Comparison of ENCODE assay signal across 31 cellular contexts in genomic region chr1:6316240-6317100, GRCh38. TPM values are rescaled to one million over a fixed set of nuclear protein-coding genes. Genes with fewer than 3 reads are reported as not detected.
A peak's percentile ranks its signal among the peaks of the same experiment; 100 is the strongest.
DNase-seq lines count a peak whose midpoint lies in the region; ATAC-seq and TF ChIP-seq lines count a peak whose summit lies in the region.
"Had no signal": no experiment of that assay in that cellular context is flagged by ENCODE, and none has a peak within 500 bp of the region (broad histone marks: within the 10 kb centered on the region; RNA-seq: fewer than 3 reads in every experiment).

No MANE protein-coding gene starts in this region.

- H3K79me1 ChIP-seq in mesenchymal stem cell (replicated peaks; ENCODE audit: low read length, poor library complexity, severe bottlenecking): peaks cover 7% of the 10 kb centered on the region

- CTCF ChIA-PET in activated CD4-positive, alpha-beta T cell treated with anti-CD3 and anti-CD28 coated beads, Interleukin-2, amount 10 ng/mL, durations not matched to agents 7 days and 5 days (lab: Charles Lee): interaction anchor here (1.9 kb wide), 1 partner anchor 23 kb away, joined by 5 read pairs; no protein-coding TSS in a partner anchor
- CTCF ChIA-PET in PC-9 (lab: Charles Lee): no interaction called here

- H3F3A ChIP-seq in PC-9 (ENCODE audit: insufficient read depth, low read depth): 0 out of 2 replicates have a peak, but pooled peaks cover 10% of the 10 kb centered on the region

- ATAC-seq in HG03378 (IDR thresholded peaks at IDR 0.05; ENCODE audit: unreplicated experiment): no peak
- ATAC-seq in body of pancreas: no peak
- ATAC-seq: activated CD4-positive, CD25-positive, alpha-beta regulatory T cell treated with anti-CD3 and anti-CD28 coated beads, Interleukin-2, amount 50 U/mL, for 24 hours; HepG2; left cardiac atrium; T-helper 17 cell had no signal

- H3K9me3 ChIP-seq in PC-9 (ENCODE audit: insufficient read depth, low read depth) (no peaks in the 10 kb centered on the region), mesenchymal stem cell (ENCODE audit: control insufficient read depth, low read length) (no peaks in the 10 kb centered on the region), thymus (ENCODE audit: control insufficient read depth) (no peaks in the 10 kb centered on the region), body of pancreas (no peaks in the 10 kb centered on the region)
- H3K9me3 ChIP-seq: breast epithelium, right atrium auricular region, testis had no signal

- H3K4me1 ChIP-seq in PC-9 (replicated peaks; ENCODE audit: insufficient read depth): no peaks in the 10 kb centered on the region
- peaks cover 5% of the 10 kb centered on the region for H3K4me1 ChIP-seq in mesenchymal stem cell (ENCODE audit: control insufficient read depth, insufficient read depth, low read depth, low read length)
- H3K4me1 ChIP-seq in thymus (ENCODE audit: control insufficient read depth, insufficient read depth, low read length): peaks cover 7% of the 10 kb centered on the region
- no peaks in the 10 kb centered on the region for H3K4me1 ChIP-seq in body of pancreas
- H3K4me1 ChIP-seq: breast epithelium, right atrium auricular region had no signal

- H3K4me2 ChIP-seq in PC-9: peak overlapping the region; percentile 29
- H3K4me2 ChIP-seq in mesenchymal stem cell (ENCODE audit: low read length, poor library complexity, severe bottlenecking): no peak overlapping the region

- no peak overlapping the region for H3K18ac ChIP-seq in mesenchymal stem cell (ENCODE audit: low read depth in 1 of 2, low read length in 2 of 2)

- H3K36me3 ChIP-seq in PC-9 (ENCODE audit: low read depth): no peaks in the 10 kb centered on the region
- peaks cover 8 to 47% of the 10 kb centered on the region in 2 experiments for H3K36me3 ChIP-seq in mesenchymal stem cell (ENCODE audit: control insufficient read depth in 1 of 2, insufficient read depth in 2 of 2, low read depth in 1 of 2, low read length in 2 of 2)
- peaks cover 6% of the 10 kb centered on the region for H3K36me3 ChIP-seq in thymus (ENCODE audit: control insufficient read depth, insufficient read depth)
- no peaks in the 10 kb centered on the region for H3K36me3 ChIP-seq in body of pancreas (replicated peaks in 1 of 2; ENCODE audit: insufficient read depth in 1 of 2, low read depth in 2 of 2)
- H3K36me3 ChIP-seq: breast epithelium, right atrium auricular region had no signal

- no peak overlapping the region for H4K91ac ChIP-seq in mesenchymal stem cell (ENCODE audit: low read length)

- H4K8ac ChIP-seq in mesenchymal stem cell (ENCODE audit: low read length): no peak overlapping the region

- no peak overlapping the region for H2BK15ac ChIP-seq in mesenchymal stem cell (ENCODE audit: low read depth, poor library complexity, severe bottlenecking)

- no TSS peak for BruUV-seq in PC-9 (replicated peaks; lab: Mats Ljungman, UMichigan)

- peak overlapping the region in 1 of 2 experiments; percentile 43 for H3K23ac ChIP-seq in mesenchymal stem cell (ENCODE audit: low read length in 2 of 2)

- H3K4me3 ChIP-seq in PC-9 (no peak overlapping the region), mesenchymal stem cell (ENCODE audit: insufficient read depth in 1 of 2, low read depth in 1 of 2, low read length in 2 of 2) (no peak overlapping the region), thymus (ENCODE audit: low read length) (no peak overlapping the region), body of pancreas (no peak overlapping the region)
- H3K4me3 ChIP-seq: breast epithelium, dorsolateral prefrontal cortex, right atrium auricular region, SK-N-MC, testis had no signal

- DNase-seq in activated CD4-positive, alpha-beta T cell treated with anti-CD3 and anti-CD28 coated beads, Interleukin-2, amount 10 ng/mL, durations not matched to agents 24 days and 14 days: no peak
- no peak for DNase-seq in activated CD4-positive, alpha-beta T cell treated with anti-CD3 and anti-CD28 coated beads, Interleukin-2, amount 10 ng/mL, durations not matched to agents 7 days and 5 days
- DNase-seq in PC-9 (no peak), mesenchymal stem cell (peak; percentile 9), body of pancreas (no peak), NCI-H128 (lab: John Stamatoyannopoulos, UW; ENCODE audit: unreplicated experiment) (no peak)
- DNase-seq: 8988T; activated CD4-positive, alpha-beta memory T cell treated with anti-CD3 and anti-CD28 coated beads for 36 hours; activated CD8-positive, alpha-beta memory T cell treated with anti-CD3 and anti-CD28 coated beads, Interleukin-2, amount 50 U/mL, for 48 hours; activated naive CD4-positive, alpha-beta T cell treated with anti-CD3 and anti-CD28 coated beads, Interleukin-2, amount 10 ng/mL, durations not matched to agents 7 days and 5 days; amygdala; CD4-positive, alpha-beta T cell; dorsolateral prefrontal cortex; H9; immature natural killer cell; left cardiac atrium; NCI-H1048; NCI-H1694 treated with DMSO at 0.1 percent for 48 hours; NCI-H446 treated with DMSO at 0.1 percent for 48 hours; posterior cingulate gyrus; stimulated activated CD8-positive, alpha-beta memory T cell treated with anti-CD3 and anti-CD28 coated beads, Interleukin-4, amount 100 ng/mL, for 48 hours; T-helper 17 cell; testis had no signal

- H3K27ac ChIP-seq in PC-9: peak overlapping the region; percentile 58
- no peak overlapping the region for H3K27ac ChIP-seq in mesenchymal stem cell (ENCODE audit: low read length, poor library complexity, severe bottlenecking)
- H3K27ac ChIP-seq in thymus (ENCODE audit: low read depth): peak overlapping the region; percentile 81
- no peak overlapping the region for H3K27ac ChIP-seq in body of pancreas
- H3K27ac ChIP-seq: breast epithelium, dorsolateral prefrontal cortex, right atrium auricular region, SK-N-MC, testis had no signal

- no peak overlapping the region for H3K9ac ChIP-seq in mesenchymal stem cell (ENCODE audit: low read length)

- no peaks in the 10 kb centered on the region for H3K9me3 Mint-ChIP-seq in activated CD4-positive, alpha-beta T cell treated with anti-CD3 and anti-CD28 coated beads, Interleukin-2, amount 10 ng/mL, durations not matched to agents 24 days and 14 days
- no peaks in the 10 kb centered on the region for H3K9me3 Mint-ChIP-seq in activated CD4-positive, alpha-beta T cell treated with anti-CD3 and anti-CD28 coated beads, Interleukin-2, amount 10 ng/mL, durations not matched to agents 7 days and 5 days
- H3K9me3 Mint-ChIP-seq: activated CD4-positive, alpha-beta memory T cell treated with anti-CD3 and anti-CD28 coated beads for 36 hours; activated naive CD4-positive, alpha-beta T cell treated with anti-CD3 and anti-CD28 coated beads, Interleukin-2, amount 10 ng/mL, durations not matched to agents 7 days and 5 days; CD4-positive, alpha-beta T cell; H9; immature natural killer cell; stimulated activated naive CD8-positive, alpha-beta T cell treated with anti-CD3 and anti-CD28 coated beads, Interleukin-15, Interleukin-2, amounts not matched to agents 100 ng/mL and 50 ng/mL, for 24 hours had no signal

- intact Hi-C loops in activated CD4-positive, alpha-beta T cell treated with anti-CD3 and anti-CD28 coated beads, Interleukin-2, amount 10 ng/mL, durations not matched to agents 24 days and 14 days (cut with micrococcal nuclease): no loop called here
- intact Hi-C loops in PC-9 (cut with micrococcal nuclease; ENCODE audit: unreplicated experiment): loop anchor here (2.0 kb wide), 1 partner anchor 16 kb away; no protein-coding TSS in a partner anchor
- intact Hi-C loops in body of pancreas (cut with DNase I): no loop called here

- H3K36me3 Mint-ChIP-seq in activated CD4-positive, alpha-beta T cell treated with anti-CD3 and anti-CD28 coated beads, Interleukin-2, amount 10 ng/mL, durations not matched to agents 24 days and 14 days (ENCODE audit: low read depth): peaks cover 5% of the 10 kb centered on the region
- peaks cover 9% of the 10 kb centered on the region for H3K36me3 Mint-ChIP-seq in activated CD4-positive, alpha-beta T cell treated with anti-CD3 and anti-CD28 coated beads, Interleukin-2, amount 10 ng/mL, durations not matched to agents 7 days and 5 days (ENCODE audit: low read depth)

- no peaks in the 10 kb centered on the region for H3K4me1 Mint-ChIP-seq in activated CD4-positive, alpha-beta T cell treated with anti-CD3 and anti-CD28 coated beads, Interleukin-2, amount 10 ng/mL, durations not matched to agents 24 days and 14 days
- peaks cover 2% of the 10 kb centered on the region for H3K4me1 Mint-ChIP-seq in activated CD4-positive, alpha-beta T cell treated with anti-CD3 and anti-CD28 coated beads, Interleukin-2, amount 10 ng/mL, durations not matched to agents 7 days and 5 days
- H3K4me1 Mint-ChIP-seq: activated naive CD4-positive, alpha-beta T cell treated with anti-CD3 and anti-CD28 coated beads, Interleukin-2, amount 10 ng/mL, durations not matched to agents 7 days and 5 days; H9; T-helper 17 cell had no signal

- H3K4me3 Mint-ChIP-seq in activated CD4-positive, alpha-beta T cell treated with anti-CD3 and anti-CD28 coated beads, Interleukin-2, amount 10 ng/mL, durations not matched to agents 24 days and 14 days: no peak overlapping the region
- no peak overlapping the region for H3K4me3 Mint-ChIP-seq in activated CD4-positive, alpha-beta T cell treated with anti-CD3 and anti-CD28 coated beads, Interleukin-2, amount 10 ng/mL, durations not matched to agents 7 days and 5 days
- H3K4me3 Mint-ChIP-seq: activated CD4-positive, alpha-beta memory T cell treated with anti-CD3 and anti-CD28 coated beads for 36 hours; activated naive CD4-positive, alpha-beta T cell treated with anti-CD3 and anti-CD28 coated beads, Interleukin-2, amount 10 ng/mL, durations not matched to agents 7 days and 5 days; CD4-positive, alpha-beta T cell; stimulated activated naive CD8-positive, alpha-beta T cell treated with anti-CD3 and anti-CD28 coated beads, Interleukin-15, Interleukin-2, amounts not matched to agents 100 ng/mL and 50 ng/mL, for 24 hours; T-helper 17 cell had no signal

- H3K27me3 Mint-ChIP-seq in activated CD4-positive, alpha-beta T cell treated with anti-CD3 and anti-CD28 coated beads, Interleukin-2, amount 10 ng/mL, durations not matched to agents 24 days and 14 days: no peaks in the 10 kb centered on the region
- H3K27me3 Mint-ChIP-seq in activated CD4-positive, alpha-beta T cell treated with anti-CD3 and anti-CD28 coated beads, Interleukin-2, amount 10 ng/mL, durations not matched to agents 7 days and 5 days: no peaks in the 10 kb centered on the region
- H3K27me3 Mint-ChIP-seq: activated CD4-positive, alpha-beta memory T cell treated with anti-CD3 and anti-CD28 coated beads for 36 hours; activated naive CD4-positive, alpha-beta T cell treated with anti-CD3 and anti-CD28 coated beads, Interleukin-2, amount 10 ng/mL, durations not matched to agents 7 days and 5 days; CD4-positive, alpha-beta T cell; stimulated activated naive CD8-positive, alpha-beta T cell treated with anti-CD3 and anti-CD28 coated beads, Interleukin-15, Interleukin-2, amounts not matched to agents 100 ng/mL and 50 ng/mL, for 24 hours; T-helper 17 cell had no signal

- peak overlapping the region; percentile 6 for H3K27ac Mint-ChIP-seq in activated CD4-positive, alpha-beta T cell treated with anti-CD3 and anti-CD28 coated beads, Interleukin-2, amount 10 ng/mL, durations not matched to agents 24 days and 14 days
- no peak overlapping the region for H3K27ac Mint-ChIP-seq in activated CD4-positive, alpha-beta T cell treated with anti-CD3 and anti-CD28 coated beads, Interleukin-2, amount 10 ng/mL, durations not matched to agents 7 days and 5 days
- H3K27ac Mint-ChIP-seq: activated CD4-positive, alpha-beta memory T cell treated with anti-CD3 and anti-CD28 coated beads for 36 hours; activated naive CD4-positive, alpha-beta T cell treated with anti-CD3 and anti-CD28 coated beads, Interleukin-2, amount 10 ng/mL, durations not matched to agents 7 days and 5 days; CD4-positive, alpha-beta T cell; stimulated activated naive CD8-positive, alpha-beta T cell treated with anti-CD3 and anti-CD28 coated beads, Interleukin-15, Interleukin-2, amounts not matched to agents 100 ng/mL and 50 ng/mL, for 24 hours; T-helper 17 cell had no signal

- no peak overlapping the region for H2BK5ac ChIP-seq in mesenchymal stem cell (ENCODE audit: low read depth, low read length, poor library complexity, severe bottlenecking)

- no peaks in the 10 kb centered on the region for H3K27me3 ChIP-seq in PC-9 (ENCODE audit: insufficient read depth, low read depth)
- H3K27me3 ChIP-seq in mesenchymal stem cell (ENCODE audit: control insufficient read depth in 1 of 2, insufficient read depth in 1 of 2, low read length in 2 of 2): no peaks in the 10 kb centered on the region
- H3K27me3 ChIP-seq in thymus (ENCODE audit: control insufficient read depth, insufficient read depth): no peaks in the 10 kb centered on the region
- no peaks in the 10 kb centered on the region for H3K27me3 ChIP-seq in body of pancreas
- H3K27me3 ChIP-seq: breast epithelium, dorsolateral prefrontal cortex, right atrium auricular region, testis had no signal

- H2AFZ ChIP-seq in PC-9 (no peak overlapping the region), mesenchymal stem cell (ENCODE audit: low read depth, low read length) (peak overlapping the region; percentile 20)

- no peaks in the 10 kb centered on the region for H3K79me2 ChIP-seq in PC-9 (ENCODE audit: low read depth)

- TF ChIP-seq CTCF in PC-9 (conservative IDR thresholded peaks at IDR 0.05) (no peak), body of pancreas (IDR thresholded peaks at IDR 0.05) (no peak)

- H3K4ac ChIP-seq in mesenchymal stem cell (ENCODE audit: low read depth in 1 of 2, low read length in 2 of 2): no peak overlapping the region

- no peaks in the 10 kb centered on the region for H3K9me2 ChIP-seq in PC-9 (ENCODE audit: insufficient read depth)

- H3K14ac ChIP-seq in mesenchymal stem cell (ENCODE audit: low read length in 2 of 2): peak overlapping the region in 1 of 2 experiments; percentile 56

- 84% methylated on average over 14 of the region's 14 CpGs for WGBS in mesenchymal stem cell
- WGBS in thymus: 94% methylated on average over 14 of the region's 14 CpGs
- WGBS in body of pancreas, 2 donors: 84 to 93% methylated on average over 14 of the region's 14 CpGs

- POLR2A ChIA-PET in activated CD4-positive, alpha-beta T cell treated with anti-CD3 and anti-CD28 coated beads, Interleukin-2, amount 10 ng/mL, durations not matched to agents 7 days and 5 days (lab: Charles Lee): no interaction called here
- POLR2A ChIA-PET in PC-9 (lab: Charles Lee; ENCODE audit: unreplicated experiment): no interaction called here

- peak overlapping the region in 1 of 2 experiments; percentile 42 for H2BK12ac ChIP-seq in mesenchymal stem cell (ENCODE audit: low read length in 2 of 2)

- no peak overlapping the region for H2BK120ac ChIP-seq in mesenchymal stem cell (ENCODE audit: low read depth, low read length)

- no peak overlapping the region for H2AK5ac ChIP-seq in mesenchymal stem cell (ENCODE audit: low read length, severe bottlenecking)

- TF ChIP-seq POLR2A in body of pancreas (IDR thresholded peaks at IDR 0.05): no peak

- H4K20me1 ChIP-seq in PC-9 (ENCODE audit: insufficient read depth): no peaks in the 10 kb centered on the region

RNA-seq across cellular contexts. Expression of gene GPR153, which starts 55.6 kb away (rescaled TPM):
- total RNA-seq in activated CD4-positive, alpha-beta T cell treated with anti-CD3 and anti-CD28 coated beads, Interleukin-2, amount 10 ng/mL, durations not matched to agents 24 days and 14 days: 1.3 and 1.7 TPM in 2 replicates
- under 1 TPM; 0.85 to 0.99 TPM for total RNA-seq in activated CD4-positive, alpha-beta T cell treated with anti-CD3 and anti-CD28 coated beads, Interleukin-2, amount 10 ng/mL, durations not matched to agents 7 days and 5 days
- total RNA-seq in PC-9 (2021): 7.9 and 8.0 TPM in 2 replicates
- polyA plus RNA-seq in mesenchymal stem cell (2013, experiment 1 of 2): 4.9 TPM
- 5.1 TPM for polyA plus RNA-seq in mesenchymal stem cell (2013, experiment 2 of 2)
- 5.6 TPM for polyA plus RNA-seq in thymus
- 1 to 10 TPM; 2.3 to 4.9 TPM for total RNA-seq in body of pancreas

Comparison
In these comparisons a context has a peak if more than half of its experiments do, and no peak if none do; other contexts are left out.
1. H3K27ac ChIP-seq: peak in PC-9 (single experiment) and thymus (single experiment); none in mesenchymal stem cell (single experiment) and body of pancreas (0 of 4).